In the genomic region with DNA sequence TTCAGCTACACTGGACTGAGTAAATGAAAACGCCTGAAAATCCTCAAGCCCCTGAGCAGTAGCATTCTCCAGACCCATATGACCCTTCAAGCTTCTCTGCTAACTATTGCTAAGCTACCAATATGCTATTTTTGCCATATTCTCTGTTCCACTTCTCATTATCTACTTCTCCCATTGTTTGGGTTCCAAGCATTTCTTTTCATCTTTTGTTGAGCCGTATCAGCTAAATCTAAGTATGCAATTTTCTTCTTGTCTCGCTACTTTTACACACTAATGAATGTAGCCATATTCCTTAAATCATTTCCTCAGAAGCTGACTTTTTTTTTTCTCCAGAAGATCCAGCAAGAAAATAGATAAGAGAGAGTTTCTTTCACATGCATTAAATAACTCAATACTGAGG, we compare ENCODE assay signal across 29 cellular contexts.
"Had no signal": no experiment of that assay in that cellular context is flagged by ENCODE, and none has a peak within 500 bp of the region (broad histone marks: within the 10 kb centered on the region; RNA-seq: fewer than 3 reads in every experiment).

No MANE protein-coding gene starts in this region.

- H3K9me3 Mint-ChIP-seq: stimulated activated memory B cell treated with anti-CD40 and anti-IgM and Interleukin-4, amounts not matched to agents 10 μg/mL and 1 μg/mL and 100 μg/mL, for 72 hours; stimulated activated naive B cell treated with anti-CD40 and anti-IgM and Interleukin-4, amounts not matched to agents 10 μg/mL and 1 μg/mL and 100 μg/mL, for 72 hours; stimulated activated naive CD8-positive, alpha-beta T cell treated with anti-CD3 and anti-CD28 coated beads, Interleukin-15, amount 100 ng/mL, for 72 hours; stimulated activated naive CD8-positive, alpha-beta T cell treated with anti-CD3 and anti-CD28 coated beads, Interleukin-15, Interleukin-2, amounts not matched to agents 100 ng/mL and 50 ng/mL, for 24 hours; type B pancreatic cell had no signal

- H3K36me3 ChIP-seq: stomach, suprapubic skin, thoracic aorta, thyroid gland, tibial artery, tibial nerve, transverse colon, upper lobe of left lung, upper lobe of right lung, uterus, vagina had no signal

- H3K9me3 ChIP-seq: stomach, suprapubic skin, testis, thoracic aorta, thyroid gland, tibial artery, tibial nerve, transverse colon, upper lobe of left lung, upper lobe of right lung, uterus, vagina had no signal

- H3K4me1 Mint-ChIP-seq: stimulated activated effector memory CD8-positive, alpha-beta T cell treated with anti-CD3 and anti-CD28 coated beads, Interleukin-12 subunit alpha, Interleukin-12 subunit beta, amount 100 ng/mL, for 72 hours; stimulated activated memory B cell treated with anti-CD40 and anti-IgM and Interleukin-4, amounts not matched to agents 10 μg/mL and 1 μg/mL and 100 μg/mL, for 72 hours; stimulated activated naive B cell treated with anti-CD40 and anti-IgM and Interleukin-4, amounts not matched to agents 10 μg/mL and 1 μg/mL and 100 μg/mL, for 72 hours; stimulated activated naive CD8-positive, alpha-beta T cell treated with anti-CD3 and anti-CD28 coated beads, Interleukin-15, amount 100 ng/mL, for 72 hours had no signal

- H3K4me3 ChIP-seq: stomach, suprapubic skin, testis, thoracic aorta, thyroid gland, tibial artery, tibial nerve, transverse colon, upper lobe of left lung, upper lobe of right lung, uterus, vagina had no signal

- H3K27ac Mint-ChIP-seq: stimulated activated effector memory CD8-positive, alpha-beta T cell treated with anti-CD3 and anti-CD28 coated beads, Interleukin-12 subunit alpha, Interleukin-12 subunit beta, amount 100 ng/mL, for 72 hours; stimulated activated memory B cell treated with anti-CD40 and anti-IgM and Interleukin-4, amounts not matched to agents 10 μg/mL and 1 μg/mL and 100 μg/mL, for 72 hours; stimulated activated naive B cell treated with anti-CD40 and anti-IgM and Interleukin-4, amounts not matched to agents 10 μg/mL and 1 μg/mL and 100 μg/mL, for 72 hours; stimulated activated naive CD8-positive, alpha-beta T cell treated with anti-CD3 and anti-CD28 coated beads, Interleukin-15, amount 100 ng/mL, for 72 hours; stimulated activated naive CD8-positive, alpha-beta T cell treated with anti-CD3 and anti-CD28 coated beads, Interleukin-15, Interleukin-2, amounts not matched to agents 100 ng/mL and 50 ng/mL, for 24 hours; type B pancreatic cell had no signal

- H3K36me3 Mint-ChIP-seq: stimulated activated effector memory CD8-positive, alpha-beta T cell treated with anti-CD3 and anti-CD28 coated beads, Interleukin-12 subunit alpha, Interleukin-12 subunit beta, amount 100 ng/mL, for 72 hours; stimulated activated memory B cell treated with anti-CD40 and anti-IgM and Interleukin-4, amounts not matched to agents 10 μg/mL and 1 μg/mL and 100 μg/mL, for 72 hours; stimulated activated naive B cell treated with anti-CD40 and anti-IgM and Interleukin-4, amounts not matched to agents 10 μg/mL and 1 μg/mL and 100 μg/mL, for 72 hours; type B pancreatic cell had no signal

- H3K27me3 Mint-ChIP-seq: stimulated activated memory B cell treated with anti-CD40 and anti-IgM and Interleukin-4, amounts not matched to agents 10 μg/mL and 1 μg/mL and 100 μg/mL, for 72 hours; stimulated activated naive B cell treated with anti-CD40 and anti-IgM and Interleukin-4, amounts not matched to agents 10 μg/mL and 1 μg/mL and 100 μg/mL, for 72 hours; stimulated activated naive CD8-positive, alpha-beta T cell treated with anti-CD3 and anti-CD28 coated beads, Interleukin-15, amount 100 ng/mL, for 72 hours; stimulated activated naive CD8-positive, alpha-beta T cell treated with anti-CD3 and anti-CD28 coated beads, Interleukin-15, Interleukin-2, amounts not matched to agents 100 ng/mL and 50 ng/mL, for 24 hours had no signal

- DNase-seq: stimulated activated CD4-positive, alpha-beta T cell treated with anti-CD3 and anti-CD28 coated beads, Interleukin-2, amount 100 ng/mL, for 48 hours; stimulated activated CD4-positive, alpha-beta T cell treated with anti-CD3 and anti-CD28 coated beads, Interleukin-4, amount 100 ng/mL, for 1 hour; stimulated activated CD4-positive, alpha-beta T cell treated with anti-CD3 and anti-CD28 coated beads, Interleukin-4, amount 100 ng/mL, for 24 hours; stimulated activated CD4-positive, alpha-beta T cell treated with anti-CD3 and anti-CD28 coated beads, Interleukin-4, amount 100 ng/mL, for 4 hours; stimulated activated CD8-positive, alpha-beta memory T cell treated with anti-CD3 and anti-CD28 coated beads, Interleukin-4, amount 100 ng/mL, for 48 hours; stimulated activated naive B cell treated with anti-CD40 and anti-IgM and Interleukin-4, amounts not matched to agents 10 μg/mL and 1 μg/mL and 100 μg/mL, for 72 hours; stimulated activated naive CD4-positive, alpha-beta T cell; stimulated activated naive CD4-positive, alpha-beta T cell treated with Interleukin-2 at 50 U/mL for 16 hours; stimulated activated naive CD8-positive, alpha-beta T cell treated with anti-CD3 and anti-CD28 coated beads, Interleukin-15, amount 100 ng/mL, for 72 hours; stimulated activated naive CD8-positive, alpha-beta T cell treated with anti-CD3 and anti-CD28 coated beads, Interleukin-15, Interleukin-2, amounts not matched to agents 100 U/mL and 50 U/mL, for 24 hours; stomach; substantia nigra; testis; thyroid gland; tibial artery; transverse colon; trophoblast cell; upper lobe of left lung; upper lobe of right lung; uterus had no signal

- FAIRE-seq: urothelium cell line had no signal

- H3K4me3 Mint-ChIP-seq: stimulated activated effector memory CD8-positive, alpha-beta T cell treated with anti-CD3 and anti-CD28 coated beads, Interleukin-12 subunit alpha, Interleukin-12 subunit beta, amount 100 ng/mL, for 72 hours; stimulated activated memory B cell treated with anti-CD40 and anti-IgM and Interleukin-4, amounts not matched to agents 10 μg/mL and 1 μg/mL and 100 μg/mL, for 72 hours; stimulated activated naive B cell treated with anti-CD40 and anti-IgM and Interleukin-4, amounts not matched to agents 10 μg/mL and 1 μg/mL and 100 μg/mL, for 72 hours; stimulated activated naive CD8-positive, alpha-beta T cell treated with anti-CD3 and anti-CD28 coated beads, Interleukin-15, amount 100 ng/mL, for 72 hours; stimulated activated naive CD8-positive, alpha-beta T cell treated with anti-CD3 and anti-CD28 coated beads, Interleukin-15, Interleukin-2, amounts not matched to agents 100 ng/mL and 50 ng/mL, for 24 hours; type B pancreatic cell had no signal

- H3K27me3 ChIP-seq: stomach, suprapubic skin, testis, thyroid gland, tibial artery, tibial nerve, transverse colon, upper lobe of left lung, upper lobe of right lung, uterus, vagina had no signal

- ATAC-seq: stimulated activated effector memory CD8-positive, alpha-beta T cell treated with anti-CD3 and anti-CD28 coated beads, Interleukin-12 subunit alpha, Interleukin-12 subunit beta, amount 100 ng/mL, for 72 hours; stimulated activated memory B cell treated with anti-CD40 and anti-IgM and Interleukin-4, amounts not matched to agents 10 μg/mL and 1 μg/mL and 100 μg/mL, for 72 hours; stimulated activated naive B cell treated with anti-CD40 and anti-IgM and Interleukin-4, amounts not matched to agents 10 μg/mL and 1 μg/mL and 100 μg/mL, for 72 hours; stimulated activated naive CD8-positive, alpha-beta T cell treated with anti-CD3 and anti-CD28 coated beads, Interleukin-15, amount 100 ng/mL, for 72 hours; stimulated activated naive CD8-positive, alpha-beta T cell treated with anti-CD3 and anti-CD28 coated beads, Interleukin-15, Interleukin-2, amounts not matched to agents 100 U/mL and 50 U/mL, for 24 hours; upper lobe of right lung had no signal

- H3K4me1 ChIP-seq: stomach, suprapubic skin, testis, thyroid gland, tibial artery, tibial nerve, transverse colon, upper lobe of left lung, upper lobe of right lung, uterus, vagina had no signal

- H3K27ac ChIP-seq: stomach, suprapubic skin, testis, thoracic aorta, thyroid gland, tibial artery, tibial nerve, transverse colon, upper lobe of left lung, upper lobe of right lung, uterus, vagina had no signal
